In the genomic region with DNA sequence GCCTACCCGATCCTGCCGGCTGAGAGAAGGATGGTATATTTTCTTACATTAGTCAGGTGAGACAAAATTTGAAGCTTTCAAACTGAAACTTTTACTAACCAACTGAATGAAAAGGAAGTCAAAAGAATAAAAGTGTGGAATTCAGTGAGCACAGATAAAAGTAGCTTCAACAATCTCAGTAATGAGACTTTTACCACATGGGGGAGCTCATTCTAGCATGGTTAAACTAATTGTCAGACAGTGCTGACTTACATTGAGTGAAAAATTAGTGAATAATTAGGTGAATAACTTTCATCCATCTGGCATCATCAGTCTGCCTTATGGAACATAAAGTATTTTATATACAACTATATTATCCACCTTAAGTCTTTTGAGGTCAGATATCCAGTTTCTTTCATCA, we compare ENCODE assay signal across 12 cellular contexts. TPM values are rescaled to one million over a fixed set of nuclear protein-coding genes. Genes with fewer than 3 reads are reported as not detected.
DNase-seq lines count a peak whose midpoint lies in the region; ATAC-seq and TF ChIP-seq lines count a peak whose summit lies in the region.
"Had no signal": no experiment of that assay in that cellular context is flagged by ENCODE, and none has a peak within 500 bp of the region (broad histone marks: within the 10 kb centered on the region; RNA-seq: fewer than 3 reads in every experiment).

No MANE protein-coding gene starts in this region.

- H3K4me1 Mint-ChIP-seq in T-cell, result no peaks in the 10 kb centered on the region

- ATAC-seq in Panc1, result no peak
- ATAC-seq in GM21447 (IDR thresholded peaks at IDR 0.05; ENCODE audit: unreplicated experiment), result no peak
- no peak for ATAC-seq in GM21737 (IDR thresholded peaks at IDR 0.05; ENCODE audit: unreplicated experiment)
- no peak for ATAC-seq in Right ventricle myocardium inferior
- ATAC-seq in T-cell (replicated peaks in 1 of 4), result no peak

- BruUV-seq in A673 (replicated peaks; lab: Mats Ljungman, UMichigan) (no TSS peak), Panc1 (replicated peaks; lab: Mats Ljungman, UMichigan) (no TSS peak)

- peaks cover 21 to 24% of the 10 kb centered on the region in 2 donors for H3K27me3 Mint-ChIP-seq in T-cell

- H3K27me3 ChIP-seq in A673 (replicated peaks; ENCODE audit: insufficient read depth, low read depth, low read length, poor library complexity) (no peaks in the 10 kb centered on the region), Panc1 (ENCODE audit: control insufficient read depth, insufficient read depth, low read length) (peaks cover 8% of the 10 kb centered on the region)

- in situ Hi-C loops in GM13976 (cut with MboI; ENCODE audit: low sequenced_read_pairs, unreplicated experiment) (no loop called here), Panc1 (cut with HindIII; ENCODE audit: low pct_unique_long_range_greater_than_20kb, low sequenced_read_pairs) (no loop called here)

- DNase-seq in A673 (ENCODE audit: low spot score) (peak; percentile 26), GM13976 (ENCODE audit: low spot score) (no peak), Panc1 (ENCODE audit: low read depth, low spot score) (no peak), fibroblast of mammary gland (ENCODE audit: low read depth) (peak; percentile 30), Right ventricle myocardium inferior (ENCODE audit: missing footprints) (no peak), T-cell (no peak)
- DNase-seq: NCI-H1436 had no signal

- H3K9me3 Mint-ChIP-seq in T-cell, result no peaks in the 10 kb centered on the region

- no peak overlapping the region for H3K4me3 Mint-ChIP-seq in T-cell

- CTCF ChIA-PET in A673 (lab: Charles Lee) (interaction anchor here (0.7 to 1.4 kb wide), 5 partner anchors 9 to 722 kb away, joined by 3 to 9 read pairs (median 3); no protein-coding TSS in a partner anchor), Panc1 (lab: Charles Lee) (interaction anchor here (0.6 to 0.7 kb wide), 2 partner anchors 9 to 12 kb away, joined by 4 to 5 read pairs; no protein-coding TSS in a partner anchor), T-cell (lab: Charles Lee) (interaction anchor here (0.8 to 2.7 kb wide), 9 partner anchors 19 to 159 kb away, joined by 3 to 22 read pairs (median 3); no protein-coding TSS in a partner anchor)

- intact Hi-C loops in A673 (cut with micrococcal nuclease; ENCODE audit: unreplicated experiment) (loop anchor here (2.0 kb wide), 1 partner anchor 114 kb away; no protein-coding TSS in a partner anchor), Panc1 (cut with micrococcal nuclease; ENCODE audit: unreplicated experiment) (no loop called here), Right ventricle myocardium inferior (cut with DNase I) (no loop called here)

- TF ChIP-seq CTCF in A673 (conservative IDR thresholded peaks at IDR 0.05; ENCODE audit: low read depth, low read length) (peak; percentile 58), GM13976 (IDR thresholded peaks at IDR 0.05; ENCODE audit: borderline replicate concordance, control extremely low read depth, extremely low read depth, insufficient read depth, missing control alignments) (peak; percentile 18), Panc1 (IDR thresholded peaks at IDR 0.05) (peak; percentile 20; the same call in 1 of the 2 replicates), fibroblast of mammary gland (conservative IDR thresholded peaks at IDR 0.05; ENCODE audit: control insufficient read depth, insufficient read depth, low read depth, low read length) (peak; percentile 34)

- no peaks in the 10 kb centered on the region for H3K9me3 ChIP-seq in A673 (ENCODE audit: low read depth, low read length, poor library complexity, severe bottlenecking)
- H3K9me3 ChIP-seq in Panc1 (ENCODE audit: control insufficient read depth, insufficient read depth, low read depth, low read length), result no peaks in the 10 kb centered on the region

- H3K27ac ChIP-seq in A673 (ENCODE audit: low read depth, low read length, poor library complexity, severe bottlenecking) (no peak overlapping the region), Panc1 (ENCODE audit: low read length) (no peak overlapping the region)
- H3K27ac ChIP-seq: epithelial cell of prostate had no signal

- no peaks in the 10 kb centered on the region for H3K36me3 Mint-ChIP-seq in T-cell

- no peak overlapping the region for H3K4me3 ChIP-seq in A673 (ENCODE audit: low read depth, low read length, poor library complexity, severe bottlenecking)
- no peak overlapping the region for H3K4me3 ChIP-seq in Panc1 (ENCODE audit: low read depth in 2 of 2, low read length in 2 of 2)
- H3K4me3 ChIP-seq in fibroblast of mammary gland (ENCODE audit: control insufficient read depth, low read depth, low read length), result no peak overlapping the region

- POLR2A ChIA-PET in A673 (lab: Charles Lee; ENCODE audit: low non-redundant PET) (no interaction called here), Panc1 (lab: Charles Lee) (no interaction called here), T-cell (lab: Charles Lee) (no interaction called here)

- H3K4me1 ChIP-seq in A673 (ENCODE audit: insufficient read depth, low read length, poor library complexity, severe bottlenecking) (no peaks in the 10 kb centered on the region), Panc1 (ENCODE audit: control insufficient read depth, insufficient read depth, low read length) (no peaks in the 10 kb centered on the region)

- no peaks in the 10 kb centered on the region for H3K36me3 ChIP-seq in A673 (ENCODE audit: insufficient read depth, low read length, poor library complexity, severe bottlenecking)
- H3K36me3 ChIP-seq in Panc1 (ENCODE audit: control insufficient read depth, insufficient read depth, low read length), result no peaks in the 10 kb centered on the region

- no peak overlapping the region for H3K27ac Mint-ChIP-seq in T-cell

RNA-seq across cellular contexts. Expression of a gene that starts 8.4 kb away (rescaled TPM):
- total RNA-seq in A673 (2021) (not detected in 2 replicates), Panc1 (2021; ENCODE audit: unreplicated experiment) (not detected), Right ventricle myocardium inferior (not detected), T-cell (not detected)
- polyA plus RNA-seq in Panc1 (2012; ENCODE audit: insufficient read length), result not detected
- total RNA-seq: mesenteric fat pad; T-helper 2 cell treated with Interferon-gamma antibody and Interleukin-4, amounts not matched to agents 100 ng/mL and 5 ng/mL, for 36 hours had no signal

RNA-seq across cellular contexts. Expression of a gene that starts 33.8 kb away (rescaled TPM):
- 32.9 and 34.7 TPM in 2 replicates for total RNA-seq in A673 (2021)
- 23.7 TPM for total RNA-seq in Panc1 (2021; ENCODE audit: unreplicated experiment)
- 9.1 TPM for polyA plus RNA-seq in Panc1 (2012; ENCODE audit: insufficient read length)
- total RNA-seq in Right ventricle myocardium inferior, result 24.8 TPM
- total RNA-seq in T-cell, result 10 to 100 TPM; 18.4 to 31.8 (median 29.7) TPM

Comparison
In these comparisons a context has a peak if more than half of its experiments do, and no peak if none do; other contexts are left out.
1. DNase-seq: peak in A673 (single experiment) and fibroblast of mammary gland (single experiment); none in GM13976 (single experiment), Panc1 (single experiment), Right ventricle myocardium inferior (single experiment) and T-cell (0 of 34).
2. Peak in every context shown above with its lines, with median percentiles within 50 percentile points of each other: CTCF ChIP-seq.